19 cellular contexts compared by ENCODE assay signal in the genomic region with DNA sequence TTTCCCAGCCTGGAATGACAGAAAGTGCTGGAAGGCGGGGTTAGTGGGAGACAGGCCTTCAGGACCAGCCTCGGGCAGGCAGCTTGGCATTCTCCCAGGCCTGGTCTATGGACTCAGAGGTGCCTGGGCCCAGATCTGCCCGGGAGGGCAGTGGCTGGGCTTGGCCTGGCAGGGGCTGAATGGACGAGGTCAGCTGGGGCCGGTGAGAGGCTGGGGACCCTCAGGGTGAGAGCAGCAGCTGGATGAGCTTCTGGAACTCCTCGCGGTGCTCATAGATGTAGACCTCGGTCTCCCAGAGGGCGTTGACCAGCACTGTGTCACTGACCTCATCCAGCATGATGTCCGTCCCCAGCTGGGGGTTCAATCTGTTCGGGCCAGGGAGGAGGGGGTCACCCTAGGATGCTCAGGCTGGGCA. TPM values are rescaled to one million over a fixed set of nuclear protein-coding genes. Genes with fewer than 3 reads are reported as not detected.
DNase-seq lines count a peak whose midpoint lies in the region; ATAC-seq and TF ChIP-seq lines count a peak whose summit lies in the region.
"Had no signal": no experiment of that assay in that cellular context is flagged by ENCODE, and none has a peak within 500 bp of the region (broad histone marks: within the 10 kb centered on the region; RNA-seq: fewer than 3 reads in every experiment).

No MANE protein-coding gene starts in this region.

- H3K27ac Mint-ChIP-seq in effector memory CD8-positive, alpha-beta T cell, result no peak overlapping the region
- no peak overlapping the region for H3K27ac Mint-ChIP-seq in activated T-cell treated with anti-CD3 and anti-CD28 coated beads, Interleukin-2, amount 50 U/mL, for 72 hours
- no peak overlapping the region for H3K27ac Mint-ChIP-seq in activated T-helper 17 cell treated with anti-CD3 and anti-CD28 coated beads, Interleukin-2, amount 50 U/mL, for 72 hours
- H3K27ac Mint-ChIP-seq: CD8-positive, alpha-beta T cell had no signal

- intact Hi-C loops in spleen (cut with DNase I; ENCODE audit: low total_unique reads), result loop anchor here (5.0 kb wide), 1 partner anchor 240 kb away; no protein-coding TSS in a partner anchor

- DNase-seq in LoVo (ENCODE audit: low spot score) (peak; percentile 20), hepatocyte (ENCODE audit: low spot score) (peak; percentile 48), mucosa of gallbladder (ENCODE audit: low spot score) (peak; percentile 58), spleen (peak; percentile 61)
- DNase-seq in effector memory CD8-positive, alpha-beta T cell, result no peak
- DNase-seq in activated T-cell treated with anti-CD3 and anti-CD28 coated beads, Interleukin-2, amount 50 U/mL, for 72 hours, result no peak
- DNase-seq: CD8-positive, alpha-beta T cell; DND-41; GDM1; GM23248; Karpas-422; NCI-H1417 treated with DMSO at 0.1 percent for 48 hours; NCI-H2029; NCI-H524 had no signal

- no peak overlapping the region for H3K4me3 Mint-ChIP-seq in effector memory CD8-positive, alpha-beta T cell
- no peak overlapping the region for H3K4me3 Mint-ChIP-seq in activated T-cell treated with anti-CD3 and anti-CD28 coated beads, Interleukin-2, amount 50 U/mL, for 72 hours
- no peak overlapping the region for H3K4me3 Mint-ChIP-seq in activated T-helper 17 cell treated with anti-CD3 and anti-CD28 coated beads, Interleukin-2, amount 50 U/mL, for 72 hours
- H3K4me3 Mint-ChIP-seq: CD8-positive, alpha-beta T cell had no signal

- H3K36me3 Mint-ChIP-seq in effector memory CD8-positive, alpha-beta T cell (ENCODE audit: insufficient read depth), result peaks cover 46% of the 10 kb centered on the region
- peaks cover 0 to 2% of the 10 kb centered on the region in 2 donors for H3K36me3 Mint-ChIP-seq in activated T-cell treated with anti-CD3 and anti-CD28 coated beads, Interleukin-2, amount 50 U/mL, for 72 hours (ENCODE audit: insufficient read depth in 2 of 2)
- peaks cover 6% of the 10 kb centered on the region for H3K36me3 Mint-ChIP-seq in activated T-helper 17 cell treated with anti-CD3 and anti-CD28 coated beads, Interleukin-2, amount 50 U/mL, for 72 hours (ENCODE audit: low read depth)

- no peak for TF ChIP-seq POLR2A in spleen (IDR thresholded peaks at IDR 0.05)

- ATAC-seq in effector memory CD8-positive, alpha-beta T cell (replicated peaks), result no peak
- no peak for ATAC-seq in activated T-cell treated with anti-CD3 and anti-CD28 coated beads, Interleukin-2, amount 50 U/mL, for 72 hours (replicated peaks in 1 of 2)
- no peak for ATAC-seq in activated T-helper 17 cell treated with anti-CD3 and anti-CD28 coated beads, Interleukin-2, amount 50 U/mL, for 72 hours (replicated peaks)
- no peak for ATAC-seq in HG03342 (IDR thresholded peaks at IDR 0.05; ENCODE audit: unreplicated experiment)
- ATAC-seq: CD8-positive, alpha-beta T cell had no signal

- 86% methylated on average over 11 of the region's 11 CpGs for WGBS in hepatocyte (ENCODE audit: low lambda C conversion rate, missing lambda C conversion rate)
- 88 to 95% (median 89%) methylated on average over 5 to 11 of the region's 11 CpGs for WGBS in spleen, 5 donors

- H3K4me1 ChIP-seq in hepatocyte (ENCODE audit: insufficient read depth), result peaks cover 15% of the 10 kb centered on the region
- H3K4me1 ChIP-seq in spleen, result peaks cover 0 to 9% (median 7%) of the 10 kb centered on the region in 6 donors

- H3K9me2 ChIP-seq in hepatocyte (replicated peaks; ENCODE audit: insufficient read depth), result no peaks in the 10 kb centered on the region

- peaks cover 6 to 14% of the 10 kb centered on the region in 2 donors for H3K4me1 Mint-ChIP-seq in effector memory CD8-positive, alpha-beta T cell (ENCODE audit: low read depth in 2 of 2)
- H3K4me1 Mint-ChIP-seq in activated T-cell treated with anti-CD3 and anti-CD28 coated beads, Interleukin-2, amount 50 U/mL, for 72 hours (ENCODE audit: low read depth), result no peaks in the 10 kb centered on the region
- H3K4me1 Mint-ChIP-seq in activated T-helper 17 cell treated with anti-CD3 and anti-CD28 coated beads, Interleukin-2, amount 50 U/mL, for 72 hours, result peaks cover 5% of the 10 kb centered on the region

- H3K9me3 ChIP-seq in hepatocyte (ENCODE audit: low read depth), result no peaks in the 10 kb centered on the region
- no peaks in the 10 kb centered on the region for H3K9me3 ChIP-seq in spleen

- H4K20me1 ChIP-seq in hepatocyte (ENCODE audit: insufficient read depth, poor library complexity, severe bottlenecking), result no peaks in the 10 kb centered on the region

- H2AFZ ChIP-seq in hepatocyte, result no peak overlapping the region
- H2AFZ ChIP-seq: GM23248 had no signal

- no peaks in the 10 kb centered on the region for H3K9me3 Mint-ChIP-seq in effector memory CD8-positive, alpha-beta T cell
- H3K9me3 Mint-ChIP-seq in activated T-cell treated with anti-CD3 and anti-CD28 coated beads, Interleukin-2, amount 50 U/mL, for 72 hours, result no peaks in the 10 kb centered on the region
- H3K9me3 Mint-ChIP-seq in activated T-helper 17 cell treated with anti-CD3 and anti-CD28 coated beads, Interleukin-2, amount 50 U/mL, for 72 hours, result no peaks in the 10 kb centered on the region
- H3K9me3 Mint-ChIP-seq: CD8-positive, alpha-beta T cell had no signal

- no peaks in the 10 kb centered on the region for H3K27me3 ChIP-seq in hepatocyte
- no peaks in the 10 kb centered on the region for H3K27me3 ChIP-seq in spleen (replicated peaks in 1 of 7)

- no peaks in the 10 kb centered on the region for H3K27me3 Mint-ChIP-seq in effector memory CD8-positive, alpha-beta T cell
- no peaks in the 10 kb centered on the region for H3K27me3 Mint-ChIP-seq in activated T-cell treated with anti-CD3 and anti-CD28 coated beads, Interleukin-2, amount 50 U/mL, for 72 hours (ENCODE audit: low read depth)
- no peaks in the 10 kb centered on the region for H3K27me3 Mint-ChIP-seq in activated T-helper 17 cell treated with anti-CD3 and anti-CD28 coated beads, Interleukin-2, amount 50 U/mL, for 72 hours

- H3K4me2 ChIP-seq in hepatocyte, result peak overlapping the region; percentile 71

- no peaks in the 10 kb centered on the region for H3K79me2 ChIP-seq in hepatocyte

- H3K27ac ChIP-seq in hepatocyte, result peak overlapping the region; percentile 97
- no peak overlapping the region for H3K27ac ChIP-seq in spleen
- H3K27ac ChIP-seq: GM23248 had no signal

- H3K4me3 ChIP-seq in hepatocyte (no peak overlapping the region), spleen (no peak overlapping the region)
- H3K4me3 ChIP-seq: GM23248 had no signal

- TF ChIP-seq CTCF in hepatocyte (IDR thresholded peaks at IDR 0.05; ENCODE audit: poor library complexity) (no peak), spleen (IDR thresholded peaks at IDR 0.05 in 8 of 11, conservative IDR thresholded peaks at IDR 0.05 in 3 of 11) (no peak)

- H3K36me3 ChIP-seq in hepatocyte (replicated peaks; ENCODE audit: insufficient read depth, low read depth), result no peaks in the 10 kb centered on the region
- H3K36me3 ChIP-seq in spleen, result peaks cover 0 to 30% (median 8%) of the 10 kb centered on the region in 6 donors

RNA-seq across cellular contexts. Expression of a gene that starts 1.5 kb away (rescaled TPM):
- total RNA-seq in hepatocyte, result 3.3 and 4.4 TPM in 2 replicates
- polyA plus RNA-seq in hepatocyte, result 8.2 and 8.8 TPM in 2 replicates
- 216 TPM for total RNA-seq in mucosa of gallbladder
- 1 to 10 TPM in 3 of 7 donors, under 1 TPM in 4; 0.37 to 3.0 (median 0.92) TPM for total RNA-seq in spleen
- polyA plus RNA-seq in spleen, result 1 to 10 TPM in 1 of 3 donors, under 1 TPM in 2; 0.77 to 1.9 (median 0.90) TPM
- 1 to 10 TPM; 1.3 to 1.4 TPM for total RNA-seq in activated T-cell treated with anti-CD3 and anti-CD28 coated beads, Interleukin-2, amount 50 U/mL, for 72 hours
- 1 to 10 TPM in 1 of 2 donors, under 1 TPM in 1; 0.84 to 2.1 TPM for total RNA-seq in activated T-helper 17 cell treated with anti-CD3 and anti-CD28 coated beads, Interleukin-2, amount 50 U/mL, for 72 hours

RNA-seq across cellular contexts. Expression of a gene that starts 28.0 kb away (rescaled TPM):
- total RNA-seq in hepatocyte (not detected in 2 replicates), mucosa of gallbladder (0.35 TPM), spleen (under 1 TPM in 3 of 7 donors, not detected in 4; 0.30 to 0.77 (median 0.60) TPM)
- polyA plus RNA-seq in hepatocyte (0.63 and 1.6 TPM in 2 replicates), spleen (1 to 10 TPM in 1 of 3 donors, under 1 TPM in 2; 0.22 to 1.2 (median 0.97) TPM)
- not detected for total RNA-seq in activated T-cell treated with anti-CD3 and anti-CD28 coated beads, Interleukin-2, amount 50 U/mL, for 72 hours
- not detected for total RNA-seq in activated T-helper 17 cell treated with anti-CD3 and anti-CD28 coated beads, Interleukin-2, amount 50 U/mL, for 72 hours
- total RNA-seq: CD8-positive, alpha-beta T cell; RPMI7951; SK-MEL-5 had no signal
- polyA plus RNA-seq: AG04450 had no signal

RNA-seq across cellular contexts. Expression of a gene that starts 54.7 kb away (rescaled TPM):
- 26.2 and 42.7 TPM in 2 replicates for total RNA-seq in hepatocyte
- polyA plus RNA-seq in hepatocyte, result 43.1 and 54.9 TPM in 2 replicates
- total RNA-seq in mucosa of gallbladder, result 49.0 TPM
- total RNA-seq in spleen, result 10 to 100 TPM; 14.9 to 34.2 (median 31.9) TPM
- polyA plus RNA-seq in spleen, result 10 to 100 TPM; 16.4 to 29.3 (median 20.3) TPM
- total RNA-seq in activated T-cell treated with anti-CD3 and anti-CD28 coated beads, Interleukin-2, amount 50 U/mL, for 72 hours, result 10 to 100 TPM; 21.2 to 24.2 TPM
- total RNA-seq in activated T-helper 17 cell treated with anti-CD3 and anti-CD28 coated beads, Interleukin-2, amount 50 U/mL, for 72 hours, result 10 to 100 TPM; 15.2 to 23.2 TPM

Comparison
In these comparisons a context has a peak if more than half of its experiments do, and no peak if none do; other contexts are left out.
1. DNase-seq: peak in LoVo (single experiment), hepatocyte (single experiment), mucosa of gallbladder (single experiment) and spleen (single experiment); none in effector memory CD8-positive, alpha-beta T cell (0 of 3) and activated T-cell treated with anti-CD3 and anti-CD28 coated beads, Interleukin-2, amount 50 U/mL, for 72 hours (0 of 2).
2. RNA of a gene that starts 1.5 kb away (total RNA-seq): 216 TPM in mucosa of gallbladder (single experiment); 3.3 to 4.4 TPM in hepatocyte, 0.84 to 2.1 TPM in activated T-helper 17 cell treated with anti-CD3 and anti-CD28 coated beads, Interleukin-2, amount 50 U/mL, for 72 hours, 1.3 to 1.4 TPM in activated T-cell treated with anti-CD3 and anti-CD28 coated beads, Interleukin-2, amount 50 U/mL, for 72 hours and 0.37 to 3.0 TPM in spleen; every median in the first group is over 10 times any median in the second.